ENCODE assay signal across 2 cellular contexts in genomic region chr17:45977506-45977824, GRCh38.
TF ChIP-seq lines count a peak whose summit lies in the region.

No MANE protein-coding gene starts in this region.

TF ChIP-seq in K562, 482 proteins besides CTCF, POLR2A, EP300 and RAD21 (continues in another document):
- TF ChIP-seq CREBBP (IDR thresholded peaks at IDR 0.05; ENCODE audit: low read depth, low read length) (no peak), ZNF76 (CRISPR knock-in tag; IDR thresholded peaks at IDR 0.05; ENCODE audit: borderline replicate concordance) (no peak), PYGO2 (tag; IDR thresholded peaks at IDR 0.05) (no peak), ATF1 (CRISPR knock-in tag; IDR thresholded peaks at IDR 0.05) (no peak), ATF1 (tag; IDR thresholded peaks at IDR 0.05) (no peak), NCOA1 (IDR thresholded peaks at IDR 0.05; ENCODE audit: low read depth) (no peak), GATAD2A (IDR thresholded peaks at IDR 0.05) (no peak), ZNF347 (CRISPR knock-in tag; IDR thresholded peaks at IDR 0.05; ENCODE audit: low read depth) (no peak), ZNF639 (CRISPR knock-in tag; conservative IDR thresholded peaks at IDR 0.05 in 1 of 2, IDR thresholded peaks at IDR 0.05 in 1 of 2) (0 out of 4 replicates have a peak, but pooled peaks of 1 of the 2 experiments have one; percentile 16), NR2C2 (CRISPR knock-in tag; IDR thresholded peaks at IDR 0.05) (no peak), NR2C2 (tag; IDR thresholded peaks at IDR 0.05) (peak; percentile 66), GATA2 (CRISPR knock-in tag; IDR thresholded peaks at IDR 0.05) (no peak), FOS (IDR thresholded peaks at IDR 0.05; ENCODE audit: extremely low read depth, insufficient read length) (no peak), FUS (optimal IDR thresholded peaks at IDR 0.05; ENCODE audit: low read depth, low read length) (no peak), XRCC5 (IDR thresholded peaks at IDR 0.05; ENCODE audit: low read depth, low read length) (no peak), TSC22D4 (tag; IDR thresholded peaks at IDR 0.05) (no peak), LEF1 (IDR thresholded peaks at IDR 0.05) (peak; percentile 9; the same call in 1 of the 2 replicates), SMAD3 (CRISPR knock-in tag; conservative IDR thresholded peaks at IDR 0.05) (no peak), STAT5B (CRISPR knock-in tag; IDR thresholded peaks at IDR 0.05) (no peak), ETV5 (CRISPR knock-in tag; IDR thresholded peaks at IDR 0.05; ENCODE audit: low read depth) (no peak), PHF21A (IDR thresholded peaks at IDR 0.05; ENCODE audit: borderline replicate concordance, low read depth) (no peak), FOSL1 (tag; conservative IDR thresholded peaks at IDR 0.05) (peak; percentile 78), ZNF282 (CRISPR knock-in tag; IDR thresholded peaks at IDR 0.05) (no peak), ZNF766 (CRISPR knock-in tag; conservative IDR thresholded peaks at IDR 0.05) (0 out of 2 replicates have a peak, but pooled peaks have one; percentile 4), EHMT2 (IDR thresholded peaks at IDR 0.05) (no peak), PTTG1 (tag; IDR thresholded peaks at IDR 0.05; ENCODE audit: low read depth) (0 out of 2 replicates have a peak, but pooled peaks have one; percentile 22), E2F5 (CRISPR knock-in tag; IDR thresholded peaks at IDR 0.05) (no peak), ZNF239 (CRISPR knock-in tag; IDR thresholded peaks at IDR 0.05) (no peak), PREB (CRISPR knock-in tag; IDR thresholded peaks at IDR 0.05) (no peak), RB1 (IDR thresholded peaks at IDR 0.05; ENCODE audit: low read depth) (no peak), CREB3L1 (IDR thresholded peaks at IDR 0.05; ENCODE audit: borderline replicate concordance, low read depth) (0 out of 2 replicates have a peak, but pooled peaks have one; percentile 17), ID3 (CRISPR knock-in tag; IDR thresholded peaks at IDR 0.05) (no peak), ID3 (tag; IDR thresholded peaks at IDR 0.05) (no peak), KAT8 (IDR thresholded peaks at IDR 0.05; ENCODE audit: low read depth) (no peak), RAD51 (IDR thresholded peaks at IDR 0.05; ENCODE audit: borderline replicate concordance, low read depth) (no peak), HMBOX1 (IDR thresholded peaks at IDR 0.05) (no peak), ARNT (IDR thresholded peaks at IDR 0.05) (no peak), GABPB1 (CRISPR knock-in tag; IDR thresholded peaks at IDR 0.05) (no peak)

TF ChIP-seq in HepG2, 621 proteins besides CTCF, POLR2A, EP300 and RAD21:
- TF ChIP-seq ZNF776 (CRISPR knock-in tag; IDR thresholded peaks at IDR 0.05), result no peak
- TF ChIP-seq EZH2 (conservative IDR thresholded peaks at IDR 0.05; ENCODE audit: low read depth, low read length), result no peak
- no peak for TF ChIP-seq ZNF788 (CRISPR knock-in tag; IDR thresholded peaks at IDR 0.05; ENCODE audit: borderline replicate concordance)
